In the genomic region with DNA sequence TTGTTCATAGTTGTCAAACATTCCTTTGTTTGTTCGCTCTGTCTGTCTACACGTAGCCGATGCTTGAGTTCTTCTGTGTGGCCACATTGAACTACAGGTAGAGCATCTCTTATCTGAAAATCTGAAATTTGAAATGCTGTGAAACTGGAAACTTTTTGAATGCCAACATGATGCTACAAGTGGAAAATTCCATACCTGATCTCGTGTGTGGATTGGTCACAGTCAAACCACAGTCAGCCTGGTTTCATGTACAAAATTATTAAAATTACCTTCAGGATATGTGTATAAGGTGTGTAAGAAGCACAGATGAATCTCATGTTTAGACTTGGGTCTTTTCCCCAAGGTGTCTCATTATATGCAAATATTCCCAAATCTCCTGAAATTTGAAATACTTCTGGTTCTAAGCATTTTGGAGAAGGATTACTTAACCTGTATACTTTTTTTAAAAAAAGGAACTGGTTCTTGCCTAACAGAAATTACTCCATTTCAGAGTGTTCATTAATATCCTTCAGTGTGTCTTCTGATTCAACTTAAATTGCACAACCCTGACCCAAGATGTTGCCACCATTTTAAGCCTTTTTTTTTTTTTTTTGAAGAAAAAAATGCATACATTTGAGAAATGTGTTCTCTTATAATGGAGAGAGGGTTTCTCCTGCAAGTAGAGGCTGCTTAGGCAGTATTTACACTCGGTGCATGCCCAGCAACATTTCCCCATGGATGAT, we compare ENCODE assay signal across 1 cellular context.
TF ChIP-seq lines count a peak whose summit lies in the region.

No MANE protein-coding gene starts in this region.

TF ChIP-seq in IMR-90, 13 proteins besides CTCF, POLR2A, EP300 and RAD21 (continued from another document):
- TF ChIP-seq NFE2L2 (IDR thresholded peaks at IDR 0.05; ENCODE audit: low read depth, low read length): no peak
